Comparison of ENCODE assay signal across 1 cellular context in genomic region chr6:12017876-12018401, GRCh38.
TF ChIP-seq lines count a peak whose summit lies in the region.

No MANE protein-coding gene starts in this region.

TF ChIP-seq in K562, 482 proteins besides CTCF, POLR2A, EP300 and RAD21:
- no peak for TF ChIP-seq CEBPB (tag; IDR thresholded peaks at IDR 0.05)
- TF ChIP-seq TFE3 (CRISPR knock-in tag; IDR thresholded peaks at IDR 0.05) = no peak
- TF ChIP-seq ZNF551 (CRISPR knock-in tag; IDR thresholded peaks at IDR 0.05) = no peak
- TF ChIP-seq RBFOX2 (IDR thresholded peaks at IDR 0.05; ENCODE audit: low read depth, low read length) = peak; percentile 51
- peak; percentile 84 for TF ChIP-seq CHAMP1 (IDR thresholded peaks at IDR 0.05)
- TF ChIP-seq POLR2G (IDR thresholded peaks at IDR 0.05; ENCODE audit: low read depth, low read length) = peak; percentile 46; the same call in 1 of the 2 replicates
- peak; percentile 78 for TF ChIP-seq ZBTB33 (CRISPR knock-in tag; IDR thresholded peaks at IDR 0.05)
TF ChIP-seq in K562: peak in this region for 4.
